Comparison of ENCODE assay signal across 7 cellular contexts in the genomic region with DNA sequence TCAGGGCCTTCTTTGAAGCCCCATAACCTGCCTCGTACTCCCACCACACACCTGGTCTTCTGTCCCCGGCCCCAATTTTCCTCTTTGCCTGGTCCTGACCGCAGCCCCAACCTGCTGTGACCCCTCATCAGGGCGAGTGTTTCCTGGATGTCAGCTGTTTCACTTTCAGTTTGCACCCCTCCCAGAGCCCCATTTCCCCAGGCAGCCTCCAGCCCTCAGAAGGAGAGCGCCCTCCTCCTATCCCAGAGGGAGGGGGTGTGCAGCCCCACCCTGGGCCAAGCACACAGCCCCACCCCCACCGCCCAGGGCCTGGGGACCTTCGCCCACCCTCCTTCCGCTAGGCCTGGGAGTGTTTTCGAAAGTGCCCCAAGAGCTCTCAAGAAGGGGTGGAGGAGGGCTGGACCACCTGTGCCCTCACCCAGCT. TPM values are rescaled to one million over a fixed set of nuclear protein-coding genes. Genes with fewer than 3 reads are reported as not detected.
DNase-seq lines count a peak whose midpoint lies in the region; ATAC-seq and TF ChIP-seq lines count a peak whose summit lies in the region.

No MANE protein-coding gene starts in this region.

- H3K27ac ChIP-seq in HUES64 (ENCODE audit: low read depth, low read length) (no peak overlapping the region), foreskin keratinocyte (peak overlapping the region; percentile 55)

- 92% methylated on average over 6 of the region's 9 CpGs for whole genome bisulfite sequencing in HUES64

- no peak overlapping the region for H3K9ac ChIP-seq in HUES64 (ENCODE audit: low read depth, low read length)

- ATAC-seq in foreskin keratinocyte (no peak), GM21786 (IDR thresholded peaks at IDR 0.05; ENCODE audit: unreplicated experiment) (no peak)

- H3K36me3 ChIP-seq in HUES64 (ENCODE audit: insufficient read depth, low read length): peaks cover 40% of the 10 kb centered on the region

- DNase-seq in activated CD4-positive, alpha-beta T cell treated with anti-CD3 and anti-CD28 coated beads, Interleukin-2, amount 50 U/mL, for 48 hours: peak; percentile 40 to 56
- DNase-seq in foreskin keratinocyte (no peak), SHP77 (lab: John Stamatoyannopoulos, UW) (no peak), RKO (ENCODE audit: low spot score) (no peak)
- peak; percentile 36 for DNase-seq in stimulated activated naive CD4-positive, alpha-beta T cell treated with Interleukin-2 at 50 U/mL for 16 hours (lab: John Stamatoyannopoulos, UW)

- TF ChIP-seq CTCF in foreskin keratinocyte (conservative IDR thresholded peaks at IDR 0.05): no peak

- no peaks in the 10 kb centered on the region for H3K9me3 ChIP-seq in HUES64 (ENCODE audit: insufficient read depth, low read depth, low read length)

- 0 out of 2 replicates have a peak, but pooled peaks cover 2% of the 10 kb centered on the region for H3K4me1 ChIP-seq in HUES64 (ENCODE audit: insufficient read depth, low read length)
- peaks cover 5% of the 10 kb centered on the region for H3K4me1 ChIP-seq in foreskin keratinocyte

- H3K27me3 ChIP-seq in HUES64 (ENCODE audit: insufficient read depth, low read length) (no peaks in the 10 kb centered on the region), foreskin keratinocyte (no peaks in the 10 kb centered on the region)

- H3K4me3 ChIP-seq in HUES64 (ENCODE audit: low read length): peak overlapping the region; percentile 94; the same call in 1 of the 2 replicates

RNA-seq across cellular contexts. Expression of a gene that starts 1.5 kb away (rescaled TPM):
- 36.2 TPM for polyA plus RNA-seq in HUES64 (2013, experiment 1 of 2)
- 35.6 TPM for polyA plus RNA-seq in HUES64 (2013, experiment 2 of 2)
- total RNA-seq in foreskin keratinocyte: 77.0 and 82.9 TPM in 2 replicates
- polyA plus RNA-seq in foreskin keratinocyte: 92.0 and 93.8 TPM in 2 replicates

RNA-seq across cellular contexts. Expression of a gene that starts 42.5 kb away (rescaled TPM):
- polyA plus RNA-seq in HUES64 (2013, experiment 1 of 2): 11.4 TPM
- 12.3 TPM for polyA plus RNA-seq in HUES64 (2013, experiment 2 of 2)
- total RNA-seq in foreskin keratinocyte: 76.5 and 82.0 TPM in 2 replicates
- 23.4 and 26.1 TPM in 2 replicates for polyA plus RNA-seq in foreskin keratinocyte

Comparison
In these comparisons a context has a peak if more than half of its experiments do, and no peak if none do; other contexts are left out.
1. DNase-seq: peak in activated CD4-positive, alpha-beta T cell treated with anti-CD3 and anti-CD28 coated beads, Interleukin-2, amount 50 U/mL, for 48 hours (2 of 2) and stimulated activated naive CD4-positive, alpha-beta T cell treated with Interleukin-2 at 50 U/mL for 16 hours (single experiment); none in foreskin keratinocyte (0 of 2), SHP77 (0 of 2) and RKO (single experiment).